8 cellular contexts compared by ENCODE assay signal in genomic region chr2:86035371-86035882, GRCh38.
A peak's percentile ranks its signal among the peaks of the same experiment; 100 is the strongest.
DNase-seq lines count a peak whose midpoint lies in the region; ATAC-seq, FAIRE-seq and TF ChIP-seq lines count a peak whose summit lies in the region.

No MANE protein-coding gene starts in this region.

- CTCF ChIA-PET in A673 (lab: Charles Lee), result interaction anchor here (1.0 to 3.6 kb wide), 2 partner anchors 173 to 208 kb away, joined by 3 to 28 read pairs; no protein-coding TSS in a partner anchor

- H3K79me2 ChIP-seq in Loucy (ENCODE audit: insufficient read depth, low read length) (no peaks in the 10 kb centered on the region), neural progenitor cell (ENCODE audit: low read depth) (no peaks in the 10 kb centered on the region)

- H3K4me3 Mint-ChIP-seq in neural progenitor cell, result no peak overlapping the region

- no peak for TF ChIP-seq POLR2A in GM18505 (IDR thresholded peaks at IDR 0.05; ENCODE audit: borderline replicate concordance, extremely low read depth, insufficient read depth, insufficient read length)

- H3K4me1 ChIP-seq in A673 (ENCODE audit: insufficient read depth, low read length, poor library complexity, severe bottlenecking) (peaks cover 25% of the 10 kb centered on the region), Loucy (ENCODE audit: insufficient read depth, low read length, poor library complexity, severe bottlenecking) (peaks cover 55% of the 10 kb centered on the region), neural progenitor cell (no peaks in the 10 kb centered on the region)

- no TSS peak for BruUV-seq in A673 (replicated peaks; lab: Mats Ljungman, UMichigan)

- no peak for DNase-seq in A673 (ENCODE audit: low spot score)
- no peak for DNase-seq in neural progenitor cell (ENCODE audit: low spot score)
- no peak for DNase-seq in NCI-H2107 treated with DMSO at 0.1 percent for 48 hours (lab: John Stamatoyannopoulos, UW; ENCODE audit: unreplicated experiment)
- no peak for DNase-seq in frontal cortex (ENCODE audit: low spot score in 2 of 2)
- DNase-seq in GOT3 (lab: John Stamatoyannopoulos, UW), result no peak

- H3F3A ChIP-seq in Loucy (ENCODE audit: low read depth) (peaks cover 11% of the 10 kb centered on the region), neural progenitor cell (ENCODE audit: low read depth) (no peaks in the 10 kb centered on the region)

- H3K9me3 Mint-ChIP-seq in neural progenitor cell, result no peaks in the 10 kb centered on the region

- H2AFZ ChIP-seq in Loucy (ENCODE audit: low read length) (no peak overlapping the region), neural progenitor cell (replicated peaks) (no peak overlapping the region)

- no peak for ATAC-seq in GM18505 (IDR thresholded peaks at IDR 0.05; ENCODE audit: unreplicated experiment)

- TF ChIP-seq CTCF in A673 (conservative IDR thresholded peaks at IDR 0.05; ENCODE audit: low read depth, low read length) (no peak), Loucy (conservative IDR thresholded peaks at IDR 0.05; ENCODE audit: low read length) (no peak), neural progenitor cell (IDR thresholded peaks at IDR 0.05) (no peak)

- H3K27ac ChIP-seq in A673 (ENCODE audit: low read depth, low read length, poor library complexity, severe bottlenecking), result peak overlapping the region; percentile 77
- peak overlapping the region; percentile 94 for H3K27ac ChIP-seq in cingulate gyrus (ENCODE audit: low read depth, low read length)
- H3K27ac ChIP-seq in neural progenitor cell, result no peak overlapping the region

- POLR2A ChIA-PET in A673 (lab: Charles Lee; ENCODE audit: low non-redundant PET), result no interaction called here

- peak overlapping the region; percentile 75 for H3K9ac ChIP-seq in Loucy (ENCODE audit: low read depth, low read length, poor library complexity, severe bottlenecking)
- H3K9ac ChIP-seq in neural progenitor cell, result no peak overlapping the region

- H3K27me3 Mint-ChIP-seq in neural progenitor cell (ENCODE audit: insufficient read depth, low read depth), result peaks cover 3% of the 10 kb centered on the region

- H3K9me3 ChIP-seq in A673 (ENCODE audit: low read depth, low read length, poor library complexity, severe bottlenecking) (no peaks in the 10 kb centered on the region), Loucy (ENCODE audit: insufficient read depth, low read depth, low read length) (no peaks in the 10 kb centered on the region), neural progenitor cell (ENCODE audit: low read depth) (no peaks in the 10 kb centered on the region)

- H3K4me2 ChIP-seq in Loucy (ENCODE audit: low read depth, low read length, poor library complexity, severe bottlenecking), result peak overlapping the region; percentile 75
- H3K4me2 ChIP-seq in neural progenitor cell, result no peak overlapping the region

- peaks cover 74% of the 10 kb centered on the region for H3K36me3 ChIP-seq in A673 (ENCODE audit: insufficient read depth, low read length, poor library complexity, severe bottlenecking)
- H3K36me3 ChIP-seq in Loucy (ENCODE audit: insufficient read depth, low read length), result peaks cover 41% of the 10 kb centered on the region; the same call in 1 of the 2 replicates
- H3K36me3 ChIP-seq in neural progenitor cell, result no peaks in the 10 kb centered on the region

- no peaks in the 10 kb centered on the region for H4K20me1 ChIP-seq in Loucy (ENCODE audit: insufficient read depth, low read length, poor library complexity, severe bottlenecking)
- H4K20me1 ChIP-seq in neural progenitor cell (ENCODE audit: low read depth), result no peaks in the 10 kb centered on the region

- no peak overlapping the region for H3K4me3 ChIP-seq in A673 (ENCODE audit: low read depth, low read length, poor library complexity, severe bottlenecking)
- peak overlapping the region; percentile 60 for H3K4me3 ChIP-seq in Loucy (ENCODE audit: low read length, poor library complexity, severe bottlenecking)
- no peak overlapping the region for H3K4me3 ChIP-seq in neural progenitor cell

- H3K4me1 Mint-ChIP-seq in neural progenitor cell, result peaks cover 28% of the 10 kb centered on the region

- H3K36me3 Mint-ChIP-seq in neural progenitor cell, result peaks cover 39% of the 10 kb centered on the region

- intact Hi-C loops in A673 (cut with micrococcal nuclease; ENCODE audit: unreplicated experiment), result no loop called here

- H3K9me2 ChIP-seq in Loucy (replicated peaks; ENCODE audit: low read depth, low read length), result no peaks in the 10 kb centered on the region

- H3K27me3 ChIP-seq in A673 (replicated peaks; ENCODE audit: insufficient read depth, low read depth, low read length, poor library complexity), result no peaks in the 10 kb centered on the region
- H3K27me3 ChIP-seq in Loucy (ENCODE audit: insufficient read depth, low read length, poor library complexity, severe bottlenecking), result no peaks in the 10 kb centered on the region
- H3K27me3 ChIP-seq in neural progenitor cell, result no peaks in the 10 kb centered on the region

- H3K27ac Mint-ChIP-seq in neural progenitor cell, result peak overlapping the region; percentile 96

- no peak for FAIRE-seq in frontal cortex (lab: Jason Lieb, UNC)
